1 cellular context compared by ENCODE assay signal in the genomic region with DNA sequence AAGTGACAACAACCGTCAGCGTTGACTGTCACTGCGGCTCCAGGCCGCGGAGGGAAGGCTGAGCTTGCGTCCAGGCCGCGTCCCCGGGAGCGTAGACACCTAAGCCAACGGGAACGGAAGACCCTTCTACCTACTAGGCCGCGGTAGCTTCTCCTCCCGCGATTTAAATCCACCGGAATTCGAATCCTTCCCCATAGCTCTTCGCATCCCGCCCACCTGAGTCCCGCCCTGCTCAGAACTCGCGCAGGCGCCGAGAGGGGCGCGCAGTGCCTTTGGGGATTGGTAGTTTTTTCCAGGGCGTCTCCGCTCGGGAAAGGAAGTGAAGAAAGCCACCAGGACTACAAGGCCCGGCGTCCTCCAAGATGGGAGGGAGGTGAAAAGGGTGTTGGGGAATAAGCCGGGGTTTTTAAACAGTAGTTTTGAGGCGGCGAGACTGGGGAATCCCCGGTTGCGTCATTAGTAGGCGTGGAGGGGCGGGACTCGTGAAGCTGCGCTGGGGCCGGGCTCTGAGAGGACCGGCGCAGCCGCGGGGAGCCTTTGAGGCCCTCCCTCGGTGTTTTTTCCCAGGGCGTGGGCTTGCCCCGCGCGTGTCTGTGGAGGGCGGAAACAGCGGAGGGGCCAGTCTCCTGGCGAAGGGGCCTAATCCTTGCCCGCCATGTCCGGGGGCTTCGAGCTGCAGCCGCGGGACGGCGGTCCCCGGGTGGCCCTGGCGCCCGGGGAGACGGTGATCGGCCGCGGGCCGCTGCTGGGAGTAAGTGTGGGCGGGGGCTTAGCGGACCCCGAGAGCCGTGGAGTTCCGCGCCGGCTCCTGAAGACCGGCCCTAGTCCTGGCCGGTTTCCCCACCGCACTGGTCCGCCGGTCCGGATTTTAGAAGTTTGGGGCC.
TF ChIP-seq lines count a peak whose summit lies in the region.

A gene with protein sequence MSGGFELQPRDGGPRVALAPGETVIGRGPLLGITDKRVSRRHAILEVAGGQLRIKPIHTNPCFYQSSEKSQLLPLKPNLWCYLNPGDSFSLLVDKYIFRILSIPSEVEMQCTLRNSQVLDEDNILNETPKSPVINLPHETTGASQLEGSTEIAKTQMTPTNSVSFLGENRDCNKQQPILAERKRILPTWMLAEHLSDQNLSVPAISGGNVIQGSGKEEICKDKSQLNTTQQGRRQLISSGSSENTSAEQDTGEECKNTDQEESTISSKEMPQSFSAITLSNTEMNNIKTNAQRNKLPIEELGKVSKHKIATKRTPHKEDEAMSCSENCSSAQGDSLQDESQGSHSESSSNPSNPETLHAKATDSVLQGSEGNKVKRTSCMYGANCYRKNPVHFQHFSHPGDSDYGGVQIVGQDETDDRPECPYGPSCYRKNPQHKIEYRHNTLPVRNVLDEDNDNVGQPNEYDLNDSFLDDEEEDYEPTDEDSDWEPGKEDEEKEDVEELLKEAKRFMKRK (plus strand): TSS at position 509 of the 884 bp plus-strand sequence. CDS start 147 bp downstream, at position 656.
A gene with protein sequence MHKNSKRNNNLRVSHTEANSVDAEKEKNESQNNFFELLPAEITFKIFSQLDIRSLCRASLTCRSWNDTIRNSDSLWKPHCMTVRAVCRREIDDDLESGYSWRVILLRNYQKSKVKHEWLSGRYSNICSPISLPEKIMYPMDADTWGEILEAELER (minus strand): TSS at position 218 of the 884 bp plus-strand sequence. CDS start 2,149 bp downstream, outside the sequence.

TF ChIP-seq in K562, 482 proteins besides CTCF, POLR2A, EP300 and RAD21 (continued from another document and continues in another):
- TF ChIP-seq, protein P1, sequence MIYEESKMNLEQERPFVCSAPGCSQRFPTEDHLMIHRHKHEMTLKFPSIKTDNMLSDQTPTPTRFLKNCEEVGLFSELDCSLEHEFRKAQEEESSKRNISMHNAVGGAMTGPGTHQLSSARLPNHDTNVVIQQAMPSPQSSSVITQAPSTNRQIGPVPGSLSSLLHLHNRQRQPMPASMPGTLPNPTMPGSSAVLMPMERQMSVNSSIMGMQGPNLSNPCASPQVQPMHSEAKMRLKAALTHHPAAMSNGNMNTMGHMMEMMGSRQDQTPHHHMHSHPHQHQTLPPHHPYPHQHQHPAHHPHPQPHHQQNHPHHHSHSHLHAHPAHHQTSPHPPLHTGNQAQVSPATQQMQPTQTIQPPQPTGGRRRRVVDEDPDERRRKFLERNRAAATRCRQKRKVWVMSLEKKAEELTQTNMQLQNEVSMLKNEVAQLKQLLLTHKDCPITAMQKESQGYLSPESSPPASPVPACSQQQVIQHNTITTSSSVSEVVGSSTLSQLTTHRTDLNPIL (CRISPR knock-in tag; IDR thresholded peaks at IDR 0.05) = no peak
- no peak for TF ChIP-seq ZNF830 (CRISPR knock-in tag; IDR thresholded peaks at IDR 0.05)
- TF ChIP-seq, protein P2, sequence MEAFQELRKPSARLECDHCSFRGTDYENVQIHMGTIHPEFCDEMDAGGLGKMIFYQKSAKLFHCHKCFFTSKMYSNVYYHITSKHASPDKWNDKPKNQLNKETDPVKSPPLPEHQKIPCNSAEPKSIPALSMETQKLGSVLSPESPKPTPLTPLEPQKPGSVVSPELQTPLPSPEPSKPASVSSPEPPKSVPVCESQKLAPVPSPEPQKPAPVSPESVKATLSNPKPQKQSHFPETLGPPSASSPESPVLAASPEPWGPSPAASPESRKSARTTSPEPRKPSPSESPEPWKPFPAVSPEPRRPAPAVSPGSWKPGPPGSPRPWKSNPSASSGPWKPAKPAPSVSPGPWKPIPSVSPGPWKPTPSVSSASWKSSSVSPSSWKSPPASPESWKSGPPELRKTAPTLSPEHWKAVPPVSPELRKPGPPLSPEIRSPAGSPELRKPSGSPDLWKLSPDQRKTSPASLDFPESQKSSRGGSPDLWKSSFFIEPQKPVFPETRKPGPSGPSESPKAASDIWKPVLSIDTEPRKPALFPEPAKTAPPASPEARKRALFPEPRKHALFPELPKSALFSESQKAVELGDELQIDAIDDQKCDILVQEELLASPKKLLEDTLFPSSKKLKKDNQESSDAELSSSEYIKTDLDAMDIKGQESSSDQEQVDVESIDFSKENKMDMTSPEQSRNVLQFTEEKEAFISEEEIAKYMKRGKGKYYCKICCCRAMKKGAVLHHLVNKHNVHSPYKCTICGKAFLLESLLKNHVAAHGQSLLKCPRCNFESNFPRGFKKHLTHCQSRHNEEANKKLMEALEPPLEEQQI (IDR thresholded peaks at IDR 0.05) = no peak
- no peak for TF ChIP-seq FIP1L1 (IDR thresholded peaks at IDR 0.05; ENCODE audit: low read depth, low read length, poor library complexity, severe bottlenecking)
- TF ChIP-seq ZNF253 (CRISPR knock-in tag; conservative IDR thresholded peaks at IDR 0.05) = no peak
- TF ChIP-seq, protein P3, sequence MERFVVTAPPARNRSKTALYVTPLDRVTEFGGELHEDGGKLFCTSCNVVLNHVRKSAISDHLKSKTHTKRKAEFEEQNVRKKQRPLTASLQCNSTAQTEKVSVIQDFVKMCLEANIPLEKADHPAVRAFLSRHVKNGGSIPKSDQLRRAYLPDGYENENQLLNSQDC (CRISPR knock-in tag; IDR thresholded peaks at IDR 0.05) = no peak
- TF ChIP-seq RFX5 (IDR thresholded peaks at IDR 0.05; ENCODE audit: low read depth, low read length) = no peak
- no peak for TF ChIP-seq ZNF212 (CRISPR knock-in tag; IDR thresholded peaks at IDR 0.05)
- TF ChIP-seq MGA (IDR thresholded peaks at IDR 0.05) = no peak
- TF ChIP-seq MIER1 (IDR thresholded peaks at IDR 0.05; ENCODE audit: low read depth) = no peak
- no peak; the same call in 1 of the 2 replicates for TF ChIP-seq GTF2E2 (tag; IDR thresholded peaks at IDR 0.05)
- 0 out of 2 replicates have a peak, but pooled peaks have one; percentile 58 for TF ChIP-seq ZBTB1 (CRISPR knock-in tag; IDR thresholded peaks at IDR 0.05; ENCODE audit: borderline replicate concordance, low read depth)
- peak; percentile 70; the same call in 1 of the 2 replicates for TF ChIP-seq ZNF175 (CRISPR knock-in tag; IDR thresholded peaks at IDR 0.05; ENCODE audit: low read depth)
- TF ChIP-seq FOS (IDR thresholded peaks at IDR 0.05; ENCODE audit: extremely low read depth, insufficient read length) = no peak
- TF ChIP-seq ARNT (IDR thresholded peaks at IDR 0.05) = no peak
- TF ChIP-seq, protein P4, sequence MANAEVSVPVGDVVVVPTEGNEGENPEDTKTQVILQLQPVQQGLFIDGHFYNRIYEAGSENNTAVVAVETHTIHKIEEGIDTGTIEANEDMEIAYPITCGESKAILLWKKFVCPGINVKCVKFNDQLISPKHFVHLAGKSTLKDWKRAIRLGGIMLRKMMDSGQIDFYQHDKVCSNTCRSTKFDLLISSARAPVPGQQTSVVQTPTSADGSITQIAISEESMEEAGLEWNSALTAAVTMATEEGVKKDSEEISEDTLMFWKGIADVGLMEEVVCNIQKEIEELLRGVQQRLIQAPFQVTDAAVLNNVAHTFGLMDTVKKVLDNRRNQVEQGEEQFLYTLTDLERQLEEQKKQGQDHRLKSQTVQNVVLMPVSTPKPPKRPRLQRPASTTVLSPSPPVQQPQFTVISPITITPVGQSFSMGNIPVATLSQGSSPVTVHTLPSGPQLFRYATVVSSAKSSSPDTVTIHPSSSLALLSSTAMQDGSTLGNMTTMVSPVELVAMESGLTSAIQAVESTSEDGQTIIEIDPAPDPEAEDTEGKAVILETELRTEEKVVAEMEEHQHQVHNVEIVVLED (CRISPR knock-in tag; IDR thresholded peaks at IDR 0.05) = no peak
- TF ChIP-seq TFAM (CRISPR knock-in tag; conservative IDR thresholded peaks at IDR 0.05) = no peak
- TF ChIP-seq ZNF696 (CRISPR knock-in tag; conservative IDR thresholded peaks at IDR 0.05) = no peak
- TF ChIP-seq, protein P5, sequence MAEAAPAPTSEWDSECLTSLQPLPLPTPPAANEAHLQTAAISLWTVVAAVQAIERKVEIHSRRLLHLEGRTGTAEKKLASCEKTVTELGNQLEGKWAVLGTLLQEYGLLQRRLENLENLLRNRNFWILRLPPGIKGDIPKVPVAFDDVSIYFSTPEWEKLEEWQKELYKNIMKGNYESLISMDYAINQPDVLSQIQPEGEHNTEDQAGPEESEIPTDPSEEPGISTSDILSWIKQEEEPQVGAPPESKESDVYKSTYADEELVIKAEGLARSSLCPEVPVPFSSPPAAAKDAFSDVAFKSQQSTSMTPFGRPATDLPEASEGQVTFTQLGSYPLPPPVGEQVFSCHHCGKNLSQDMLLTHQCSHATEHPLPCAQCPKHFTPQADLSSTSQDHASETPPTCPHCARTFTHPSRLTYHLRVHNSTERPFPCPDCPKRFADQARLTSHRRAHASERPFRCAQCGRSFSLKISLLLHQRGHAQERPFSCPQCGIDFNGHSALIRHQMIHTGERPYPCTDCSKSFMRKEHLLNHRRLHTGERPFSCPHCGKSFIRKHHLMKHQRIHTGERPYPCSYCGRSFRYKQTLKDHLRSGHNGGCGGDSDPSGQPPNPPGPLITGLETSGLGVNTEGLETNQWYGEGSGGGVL (CRISPR knock-in tag; IDR thresholded peaks at IDR 0.05) = no peak
- no peak for TF ChIP-seq ZNF77 (CRISPR knock-in tag; IDR thresholded peaks at IDR 0.05)
- no peak for TF ChIP-seq MED1 (CRISPR knock-in tag; IDR thresholded peaks at IDR 0.05; ENCODE audit: borderline replicate concordance)
- TF ChIP-seq, protein P6, sequence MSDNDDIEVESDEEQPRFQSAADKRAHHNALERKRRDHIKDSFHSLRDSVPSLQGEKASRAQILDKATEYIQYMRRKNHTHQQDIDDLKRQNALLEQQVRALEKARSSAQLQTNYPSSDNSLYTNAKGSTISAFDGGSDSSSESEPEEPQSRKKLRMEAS (CRISPR knock-in tag; IDR thresholded peaks at IDR 0.05) = 0 out of 2 replicates have a peak, but pooled peaks have one; percentile 2
- TF ChIP-seq NFIX (CRISPR knock-in tag; IDR thresholded peaks at IDR 0.05; ENCODE audit: low read depth) = no peak
- TF ChIP-seq ZNF12 (CRISPR knock-in tag; IDR thresholded peaks at IDR 0.05) = peak; percentile 50
- TF ChIP-seq ZNF217 (CRISPR knock-in tag; IDR thresholded peaks at IDR 0.05) = no peak
- TF ChIP-seq ZNF134 (CRISPR knock-in tag; conservative IDR thresholded peaks at IDR 0.05) = no peak
- TF ChIP-seq NCOA1 (IDR thresholded peaks at IDR 0.05; ENCODE audit: low read depth) = no peak
- TF ChIP-seq ZNF75A (CRISPR knock-in tag; IDR thresholded peaks at IDR 0.05) = no peak
- TF ChIP-seq ZSCAN29 (IDR thresholded peaks at IDR 0.05) = peak; percentile 82
- TF ChIP-seq JUN (IDR thresholded peaks at IDR 0.05; ENCODE audit: borderline replicate concordance, low read depth, low read length) = peak; percentile 82
- no peak for TF ChIP-seq JUN (CRISPR knock-in tag; IDR thresholded peaks at IDR 0.05; ENCODE audit: borderline replicate concordance)
- TF ChIP-seq U2AF1 (optimal IDR thresholded peaks at IDR 0.05; ENCODE audit: low read depth, low read length) = peak; percentile 50
- no peak for TF ChIP-seq ZBTB8A (IDR thresholded peaks at IDR 0.05; ENCODE audit: partially characterized antibody)
